In the genomic region with DNA sequence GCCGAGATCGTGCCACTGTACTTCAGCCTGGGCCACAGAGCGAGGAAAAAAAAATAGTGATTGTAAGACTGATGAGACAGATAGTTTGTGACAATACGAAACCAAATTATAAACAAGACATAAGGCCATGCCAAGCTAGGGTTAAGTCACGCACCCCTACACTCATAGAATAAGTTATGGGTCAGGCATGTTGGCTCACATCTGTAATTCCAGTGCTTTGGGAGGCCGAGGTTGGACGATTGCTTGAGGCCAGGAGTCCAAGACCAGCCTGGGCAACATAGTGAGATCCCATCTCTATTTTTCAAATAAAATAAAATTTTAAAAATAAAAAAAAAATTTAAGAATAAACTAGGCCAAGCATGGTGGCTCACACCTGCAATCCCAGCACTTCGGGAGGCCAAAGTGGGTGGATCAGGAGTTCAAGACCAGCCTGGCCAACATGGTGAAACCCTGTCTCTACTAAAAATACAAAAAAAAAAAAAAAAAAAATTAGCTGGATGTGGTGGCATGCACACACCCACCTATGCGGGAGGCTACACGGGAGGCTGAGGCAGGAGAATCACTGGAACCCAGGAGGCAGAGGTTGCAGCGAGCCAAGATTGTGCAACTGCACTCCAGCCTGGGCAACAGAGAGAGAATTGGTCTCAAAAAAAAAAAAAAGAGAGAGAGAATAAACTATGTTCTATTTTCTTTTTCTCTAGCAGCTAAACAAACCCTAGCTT, we compare ENCODE assay signal across 22 cellular contexts. TPM values are rescaled to one million over a fixed set of nuclear protein-coding genes. Genes with fewer than 3 reads are reported as not detected.
"Had no signal": no experiment of that assay in that cellular context is flagged by ENCODE, and none has a peak within 500 bp of the region (broad histone marks: within the 10 kb centered on the region; RNA-seq: fewer than 3 reads in every experiment).

No MANE protein-coding gene starts in this region.

- ATAC-seq: foreskin keratinocyte, heart left ventricle, left lobe of liver, lower lobe of right lung, natural killer cell had no signal

- H3K27ac ChIP-seq: esophagus muscularis mucosa, foreskin keratinocyte, heart left ventricle, lower lobe of right lung, right atrium auricular region, transverse colon had no signal

- H3K4me1 ChIP-seq: esophagus muscularis mucosa, foreskin keratinocyte, heart left ventricle, lower lobe of right lung, right atrium auricular region, transverse colon had no signal

- H3K36me3 ChIP-seq: esophagus muscularis mucosa, heart left ventricle, lower lobe of right lung, right atrium auricular region, transverse colon had no signal

- DNase-seq: activated CD4-positive, alpha-beta T cell treated with anti-CD3 and anti-CD28 coated beads, Interleukin-2, amount 50 U/mL, for 1 hour; activated CD8-positive, alpha-beta T cell treated with anti-CD3 and anti-CD28 coated beads for 36 hours; activated naive CD4-positive, alpha-beta T cell; activated T-cell treated with anti-CD3 and anti-CD28 coated beads for 4 hours; activated T-cell treated with anti-CD3 and anti-CD28 coated beads, Interleukin-2, amount 50 U/mL, for 72 hours; anterior cingulate cortex; dermis blood vessel endothelial cell; effector CD4-positive, alpha-beta T cell; foreskin keratinocyte; heart left ventricle; lower lobe of right lung; mesenchymal stem cell; natural killer cell; stimulated activated CD4-positive, alpha-beta T cell treated with anti-CD3 and anti-CD28 coated beads, Interleukin-15, amount 100 ng/mL, for 24 hours; stimulated activated CD4-positive, alpha-beta T cell treated with anti-CD3 and anti-CD28 coated beads, Interleukin-2, amount 100 ng/mL, for 24 hours; stimulated activated naive CD4-positive, alpha-beta T cell treated with Interleukin-2 at 50 U/mL for 16 hours; T-helper 9 cell; transverse colon had no signal

- H3K4me3 ChIP-seq: esophagus muscularis mucosa, heart left ventricle, lower lobe of right lung, right atrium auricular region, transverse colon had no signal

- H3K9me3 ChIP-seq: esophagus muscularis mucosa, heart left ventricle, lower lobe of right lung, right atrium auricular region, transverse colon had no signal

- H3K27me3 ChIP-seq: esophagus muscularis mucosa, foreskin keratinocyte, heart left ventricle, right atrium auricular region, transverse colon had no signal

RNA-seq across cellular contexts. Expression of gene SPOCD1, which starts 50.1 kb away (rescaled TPM):
- total RNA-seq: activated CD8-positive, alpha-beta T cell treated with anti-CD3 and anti-CD28 coated beads for 36 hours; temporal lobe had no signal
